Comparison of ENCODE assay signal across 12 cellular contexts in genomic region chr12:508795-509194, GRCh38.
DNase-seq lines count a peak whose midpoint lies in the region; ATAC-seq lines count a peak whose summit lies in the region.
"Had no signal": no experiment of that assay in that cellular context is flagged by ENCODE, and none has a peak within 500 bp of the region (broad histone marks: within the 10 kb centered on the region; RNA-seq: fewer than 3 reads in every experiment).

No MANE protein-coding gene starts in this region.

- peak overlapping the region; percentile 55 for H3K27ac Mint-ChIP-seq in stimulated activated effector memory CD8-positive, alpha-beta T cell treated with anti-CD3 and anti-CD28 coated beads, Interleukin-12 subunit alpha, Interleukin-12 subunit beta, amount 100 ng/mL, for 72 hours
- H3K27ac Mint-ChIP-seq: stimulated activated naive CD8-positive, alpha-beta T cell treated with anti-CD3 and anti-CD28 coated beads, Interleukin-15, Interleukin-2, amounts not matched to agents 100 ng/mL and 50 ng/mL, for 24 hours had no signal

- no peak overlapping the region for H3K4me3 Mint-ChIP-seq in stimulated activated effector memory CD8-positive, alpha-beta T cell treated with anti-CD3 and anti-CD28 coated beads, Interleukin-12 subunit alpha, Interleukin-12 subunit beta, amount 100 ng/mL, for 72 hours
- H3K4me3 Mint-ChIP-seq: stimulated activated naive CD8-positive, alpha-beta T cell treated with anti-CD3 and anti-CD28 coated beads, Interleukin-15, Interleukin-2, amounts not matched to agents 100 ng/mL and 50 ng/mL, for 24 hours had no signal

- no peaks in the 10 kb centered on the region for H3K4me1 Mint-ChIP-seq in stimulated activated effector memory CD8-positive, alpha-beta T cell treated with anti-CD3 and anti-CD28 coated beads, Interleukin-12 subunit alpha, Interleukin-12 subunit beta, amount 100 ng/mL, for 72 hours

- peak; percentile 35 for DNase-seq in HK-2 (ENCODE audit: unreplicated experiment)
- DNase-seq in NCI-H69 (lab: John Stamatoyannopoulos, UW), result peak; percentile 73
- DNase-seq in islet precursor cell, result peak; percentile 80
- no peak for DNase-seq in stimulated activated effector memory CD8-positive, alpha-beta T cell treated with anti-CD3 and anti-CD28 coated beads, Interleukin-12 subunit alpha, Interleukin-12 subunit beta, amount 100 ng/mL, for 72 hours (ENCODE audit: low spot score in 2 of 2)
- no peak for DNase-seq in DMS 273 (lab: John Stamatoyannopoulos, UW; ENCODE audit: unreplicated experiment)
- DNase-seq in superior temporal gyrus (ENCODE audit: extremely low spot score), result no peak
- DNase-seq: activated CD4-positive, CD25-positive, alpha-beta regulatory T cell treated with anti-CD3 and anti-CD28 coated beads, Interleukin-2, amount 50 U/mL, for 72 hours; NCI-H524 treated with DMSO at 0.1 percent for 48 hours; nucleus accumbens; stimulated activated CD4-positive, alpha-beta T cell treated with anti-CD3 and anti-CD28 coated beads, Interleukin-2, amount 100 ng/mL, for 24 hours had no signal

- no peaks in the 10 kb centered on the region for H3K9me3 Mint-ChIP-seq in stimulated activated effector memory CD8-positive, alpha-beta T cell treated with anti-CD3 and anti-CD28 coated beads, Interleukin-12 subunit alpha, Interleukin-12 subunit beta, amount 100 ng/mL, for 72 hours
- H3K9me3 Mint-ChIP-seq: stimulated activated naive CD8-positive, alpha-beta T cell treated with anti-CD3 and anti-CD28 coated beads, Interleukin-15, Interleukin-2, amounts not matched to agents 100 ng/mL and 50 ng/mL, for 24 hours had no signal

- no peak for ATAC-seq in stimulated activated effector memory CD8-positive, alpha-beta T cell treated with anti-CD3 and anti-CD28 coated beads, Interleukin-12 subunit alpha, Interleukin-12 subunit beta, amount 100 ng/mL, for 72 hours
- ATAC-seq in GM21447 (IDR thresholded peaks at IDR 0.05; ENCODE audit: unreplicated experiment), result no peak

- H3K36me3 Mint-ChIP-seq in stimulated activated effector memory CD8-positive, alpha-beta T cell treated with anti-CD3 and anti-CD28 coated beads, Interleukin-12 subunit alpha, Interleukin-12 subunit beta, amount 100 ng/mL, for 72 hours, result no peaks in the 10 kb centered on the region

Comparison
In these comparisons a context has a peak if more than half of its experiments do, and no peak if none do; other contexts are left out.
1. DNase-seq: peak in HK-2 (single experiment), NCI-H69 (single experiment) and islet precursor cell (single experiment); none in stimulated activated effector memory CD8-positive, alpha-beta T cell treated with anti-CD3 and anti-CD28 coated beads, Interleukin-12 subunit alpha, Interleukin-12 subunit beta, amount 100 ng/mL, for 72 hours (0 of 2), DMS 273 (single experiment) and superior temporal gyrus (single experiment).